ENCODE assay signal across 14 cellular contexts in genomic region chr6:27161115-27161514, GRCh38.
"Had no signal": no experiment of that assay in that cellular context is flagged by ENCODE, and none has a peak within 500 bp of the region (broad histone marks: within the 10 kb centered on the region; RNA-seq: fewer than 3 reads in every experiment).

No MANE protein-coding gene starts in this region.

- H3K27ac ChIP-seq: body of pancreas, epithelial cell of prostate, gastrocnemius medialis, pancreas, skin epidermis, tibial nerve, VCaP had no signal

- H3K9me3 ChIP-seq: body of pancreas, gastrocnemius medialis, pancreas, tibial nerve had no signal

- H3K4me1 ChIP-seq: pancreas had no signal

- H3K27me3 ChIP-seq: body of pancreas, pancreas, tibial nerve had no signal

- H3K36me3 ChIP-seq: gastrocnemius medialis, pancreas, tibial nerve had no signal

- H3K4me3 ChIP-seq: body of pancreas, gastrocnemius medialis, pancreas, skin epidermis, tibial nerve had no signal

- DNase-seq: activated CD4-positive, alpha-beta memory T cell treated with anti-CD3 and anti-CD28 coated beads, Interleukin-2, amount 10 ng/mL, durations not matched to agents 7 days and 5 days; activated CD4-positive, alpha-beta T cell treated with anti-CD3 and anti-CD28 coated beads for 36 hours; activated CD8-positive, alpha-beta memory T cell treated with anti-CD3 and anti-CD28 coated beads, Interleukin-2, amount 50 U/mL, for 48 hours; activated naive CD4-positive, alpha-beta T cell treated with anti-CD3 and anti-CD28 coated beads, Interleukin-2, amount 50 U/mL, for 16 hours; amniotic stem cell; body of pancreas; effector memory CD8-positive, alpha-beta T cell; gastrocnemius medialis; pancreas; stimulated activated CD4-positive, alpha-beta T cell treated with anti-CD3 and anti-CD28 coated beads, Interleukin-4, amount 100 ng/mL, for 4 hours had no signal
